In genomic region chr2:74002515-74003391, GRCh38 we compare ENCODE assay signal across 9 cellular contexts. TPM values are rescaled to one million over a fixed set of nuclear protein-coding genes. Genes with fewer than 3 reads are reported as not detected.
DNase-seq lines count a peak whose midpoint lies in the region; ATAC-seq and TF ChIP-seq lines count a peak whose summit lies in the region.
"Had no signal": no experiment of that assay in that cellular context is flagged by ENCODE, and none has a peak within 500 bp of the region (broad histone marks: within the 10 kb centered on the region; RNA-seq: fewer than 3 reads in every experiment).

No MANE protein-coding gene starts in this region.

- H3K27me3 ChIP-seq in KMS-11 (ENCODE audit: insufficient read depth, low read depth), result no peaks in the 10 kb centered on the region

- H4K20me1 ChIP-seq in KMS-11 (ENCODE audit: insufficient read depth), result peaks cover 44% of the 10 kb centered on the region

- H3K4me2 ChIP-seq in KMS-11, result peak overlapping the region; percentile 77

- DNase-seq in DMS153 treated with DMSO at 0.1 percent for 48 hours (lab: John Stamatoyannopoulos, UW; ENCODE audit: unreplicated experiment) (peak; percentile 62), SK-N-MC (ENCODE audit: low read depth, low spot score) (no peak), left cardiac atrium (peak; percentile 88), pons (ENCODE audit: low spot score) (peak; percentile 88)
- DNase-seq in activated naive CD8-positive, alpha-beta T cell treated with anti-CD3 and anti-CD28 coated beads, Interleukin-2, amount 50 U/mL, for 24 hours, result peak; percentile 83

- H3K4me1 ChIP-seq in KMS-11 (ENCODE audit: low read depth, poor library complexity, severe bottlenecking) (peaks cover 25% of the 10 kb centered on the region), urinary bladder (ENCODE audit: insufficient read depth) (peaks cover 2% of the 10 kb centered on the region)

- H3K36me3 ChIP-seq in KMS-11 (ENCODE audit: insufficient read depth) (no peaks in the 10 kb centered on the region), SK-N-MC (ENCODE audit: insufficient read depth, low read length) (no peaks in the 10 kb centered on the region; the same call in 1 of the 2 replicates), urinary bladder (ENCODE audit: insufficient read depth) (no peaks in the 10 kb centered on the region)

- no peak overlapping the region for H3K27ac ChIP-seq in KMS-11
- H3K27ac ChIP-seq in SK-N-MC, result no peak overlapping the region; the same call in 1 of the 2 replicates
- H3K27ac ChIP-seq in urinary bladder (ENCODE audit: low read depth), result no peak overlapping the region
- H3K27ac ChIP-seq: epithelial cell of prostate had no signal

- H3K9ac ChIP-seq in KMS-11 (no peak overlapping the region; the same call in 1 of the 2 replicates), SK-N-MC (ENCODE audit: insufficient read length) (no peak overlapping the region)

- H2AFZ ChIP-seq in KMS-11 (ENCODE audit: low read depth), result no peak overlapping the region

- H3K9me3 ChIP-seq in SK-N-MC (ENCODE audit: low read depth, low read length), result no peaks in the 10 kb centered on the region

- peak overlapping the region; percentile 72 for H3K4me3 ChIP-seq in KMS-11 (IDR thresholded peaks at IDR 0.05; ENCODE audit: insufficient read depth, low read depth, low read length)
- peak overlapping the region; percentile 89 for H3K4me3 ChIP-seq in SK-N-MC
- H3K4me3 ChIP-seq in urinary bladder (ENCODE audit: low read depth, low read length), result peak overlapping the region; percentile 54

- peak overlapping the region; percentile 79 for H3K4me3 Mint-ChIP-seq in activated naive CD8-positive, alpha-beta T cell treated with anti-CD3 and anti-CD28 coated beads, Interleukin-2, amount 50 U/mL, for 24 hours

- H3K9me3 Mint-ChIP-seq in activated naive CD8-positive, alpha-beta T cell treated with anti-CD3 and anti-CD28 coated beads, Interleukin-2, amount 50 U/mL, for 24 hours, result no peaks in the 10 kb centered on the region

- no peaks in the 10 kb centered on the region for H3K27me3 Mint-ChIP-seq in activated naive CD8-positive, alpha-beta T cell treated with anti-CD3 and anti-CD28 coated beads, Interleukin-2, amount 50 U/mL, for 24 hours

- ATAC-seq in GM21717 (IDR thresholded peaks at IDR 0.05; ENCODE audit: unreplicated experiment) (peak; percentile 87), left cardiac atrium (peak; percentile 96 to 99)
- ATAC-seq in activated naive CD8-positive, alpha-beta T cell treated with anti-CD3 and anti-CD28 coated beads, Interleukin-2, amount 50 U/mL, for 24 hours, result peak; percentile 79

- TF ChIP-seq CTCF in KMS-11 (conservative IDR thresholded peaks at IDR 0.05; ENCODE audit: low read depth, low read length), result no peak

- H3K27ac Mint-ChIP-seq in activated naive CD8-positive, alpha-beta T cell treated with anti-CD3 and anti-CD28 coated beads, Interleukin-2, amount 50 U/mL, for 24 hours, result peak overlapping the region; percentile 27

- H3K4me1 Mint-ChIP-seq in activated naive CD8-positive, alpha-beta T cell treated with anti-CD3 and anti-CD28 coated beads, Interleukin-2, amount 50 U/mL, for 24 hours, result peaks cover 79% of the 10 kb centered on the region

- peaks cover 6% of the 10 kb centered on the region for H3K36me3 Mint-ChIP-seq in activated naive CD8-positive, alpha-beta T cell treated with anti-CD3 and anti-CD28 coated beads, Interleukin-2, amount 50 U/mL, for 24 hours (ENCODE audit: low read depth)

- peaks cover 23% of the 10 kb centered on the region; the same call in 1 of the 2 replicates for H3K79me2 ChIP-seq in KMS-11 (ENCODE audit: insufficient read depth, low read depth)

- intact Hi-C loops in left cardiac atrium (cut with DNase I), result no loop called here

- under 1% methylated on average over 67 of the region's 68 CpGs for WGBS in urinary bladder

RNA-seq across cellular contexts. Expression of gene TET3, which starts 18.0 kb away (rescaled TPM):
- total RNA-seq in left cardiac atrium (1 to 10 TPM; 3.0 to 4.3 TPM), urinary bladder (9.1 TPM)
- 2.5 TPM for polyA plus RNA-seq in urinary bladder
